Comparison of ENCODE assay signal across 17 cellular contexts in genomic region chr1:19404748-19405147, GRCh38.
DNase-seq lines count a peak whose midpoint lies in the region; ATAC-seq and TF ChIP-seq lines count a peak whose summit lies in the region.
"Had no signal": no experiment of that assay in that cellular context is flagged by ENCODE, and none has a peak within 500 bp of the region (broad histone marks: within the 10 kb centered on the region; RNA-seq: fewer than 3 reads in every experiment).

No MANE protein-coding gene starts in this region.

- no peaks in the 10 kb centered on the region for H3K27me3 Mint-ChIP-seq in chondrocyte (ENCODE audit: low read depth)
- no peaks in the 10 kb centered on the region for H3K27me3 Mint-ChIP-seq in naive thymus-derived CD8-positive, alpha-beta T cell

- peaks cover 61% of the 10 kb centered on the region for H3K4me1 Mint-ChIP-seq in chondrocyte (ENCODE audit: low read depth)
- H3K4me1 Mint-ChIP-seq in naive thymus-derived CD8-positive, alpha-beta T cell, result peaks cover 46 to 97% (median 86%) of the 10 kb centered on the region in 4 donors

- WGBS in suprapubic skin, result 93% methylated on average over 5 of the region's 5 CpGs

- TF ChIP-seq CTCF in chondrocyte (IDR thresholded peaks at IDR 0.05) (no peak), suprapubic skin (IDR thresholded peaks at IDR 0.05) (no peak)

- H3K36me3 Mint-ChIP-seq in activated naive CD4-positive, alpha-beta T cell treated with anti-CD3 and anti-CD28 coated beads, Interleukin-2, amount 50 U/mL, for 72 hours, result peaks cover 0 to 14% of the 10 kb centered on the region in 2 donors
- H3K36me3 Mint-ChIP-seq in chondrocyte (ENCODE audit: low read depth), result peaks cover 7% of the 10 kb centered on the region
- H3K36me3 Mint-ChIP-seq in naive thymus-derived CD8-positive, alpha-beta T cell, result peaks cover 0 to 68% (median 5%) of the 10 kb centered on the region in 3 donors

- H3K36me3 ChIP-seq in suprapubic skin, result no peaks in the 10 kb centered on the region

- ATAC-seq in activated naive CD4-positive, alpha-beta T cell treated with anti-CD3 and anti-CD28 coated beads, Interleukin-2, amount 50 U/mL, for 72 hours, result no peak
- no peak for ATAC-seq in naive thymus-derived CD8-positive, alpha-beta T cell
- ATAC-seq in HG02885 (IDR thresholded peaks at IDR 0.05; ENCODE audit: poor library complexity, unreplicated experiment) (no peak), HG02759 (IDR thresholded peaks at IDR 0.05; ENCODE audit: unreplicated experiment) (no peak)

- no peak overlapping the region for H3K4me3 Mint-ChIP-seq in chondrocyte (ENCODE audit: unreplicated experiment)
- H3K4me3 Mint-ChIP-seq in naive thymus-derived CD8-positive, alpha-beta T cell, result peak overlapping the region in 2 of 10 donors; percentile 15 to 22

- no peak for TF ChIP-seq EP300 in suprapubic skin (IDR thresholded peaks at IDR 0.05)

- H3K27me3 ChIP-seq in suprapubic skin, result no peaks in the 10 kb centered on the region

- peaks cover 46% of the 10 kb centered on the region for H3K4me1 ChIP-seq in suprapubic skin
- H3K4me1 ChIP-seq: Caco-2 had no signal

- no peaks in the 10 kb centered on the region for H3K9me3 Mint-ChIP-seq in activated naive CD4-positive, alpha-beta T cell treated with anti-CD3 and anti-CD28 coated beads, Interleukin-2, amount 50 U/mL, for 72 hours
- H3K9me3 Mint-ChIP-seq in chondrocyte (ENCODE audit: low read depth), result no peaks in the 10 kb centered on the region
- no peaks in the 10 kb centered on the region for H3K9me3 Mint-ChIP-seq in naive thymus-derived CD8-positive, alpha-beta T cell

- TF ChIP-seq POLR2A in suprapubic skin (IDR thresholded peaks at IDR 0.05), result no peak

- no peaks in the 10 kb centered on the region for H3K9me3 ChIP-seq in suprapubic skin
- H3K9me3 ChIP-seq: Caco-2, psoas muscle had no signal

- H3K4me3 ChIP-seq in suprapubic skin, result no peak overlapping the region
- H3K4me3 ChIP-seq: psoas muscle had no signal

- peak overlapping the region; percentile 6 for H3K27ac ChIP-seq in suprapubic skin
- H3K27ac ChIP-seq: psoas muscle had no signal

- POLR2A ChIA-PET in naive thymus-derived CD8-positive, alpha-beta T cell (lab: Charles Lee), result interaction anchor here (1.1 kb wide), 1 partner anchor 11 kb away, joined by 3 read pairs; no protein-coding TSS in a partner anchor

- no peak for DNase-seq in activated naive CD4-positive, alpha-beta T cell treated with anti-CD3 and anti-CD28 coated beads, Interleukin-2, amount 50 U/mL, for 72 hours (ENCODE audit: low spot score in 2 of 2)
- no peak for DNase-seq in activated naive CD4-positive, alpha-beta T cell (lab: John Stamatoyannopoulos, UW)
- DNase-seq in chondrocyte (ENCODE audit: low spot score), result no peak
- DNase-seq in naive thymus-derived CD8-positive, alpha-beta T cell, result no peak
- no peak for DNase-seq in suprapubic skin (ENCODE audit: low spot score in 2 of 2)
- DNase-seq in activated CD4-positive, alpha-beta T cell treated with anti-CD3 and anti-CD28 coated beads, Interleukin-2, amount 50 U/mL, for 1 hour, result no peak
- DNase-seq: activated CD4-positive, CD25-positive, alpha-beta regulatory T cell; Caco-2; MM.1S; NCI-H2029; NCI-H526; psoas muscle; stimulated activated CD4-positive, alpha-beta T cell treated with anti-CD3 and anti-CD28 coated beads, Interleukin-2, amount 100 ng/mL, for 24 hours; stimulated activated CD8-positive, alpha-beta memory T cell treated with anti-CD3 and anti-CD28 coated beads, Interleukin-4, amount 100 ng/mL, for 48 hours; SW 1271 had no signal

- peak overlapping the region; percentile 35 to 88 for H3K27ac Mint-ChIP-seq in activated naive CD4-positive, alpha-beta T cell treated with anti-CD3 and anti-CD28 coated beads, Interleukin-2, amount 50 U/mL, for 72 hours
- H3K27ac Mint-ChIP-seq in chondrocyte (ENCODE audit: unreplicated experiment), result peak overlapping the region; percentile 32
- peak overlapping the region in 9 of 10 donors; percentile 52 to 94 (median 84) for H3K27ac Mint-ChIP-seq in naive thymus-derived CD8-positive, alpha-beta T cell

Comparison
In these comparisons a context has a peak if more than half of its experiments do, and no peak if none do; other contexts are left out.
1. H3K27ac Mint-ChIP-seq: peak in every context shown above with its lines; median percentile 84 in naive thymus-derived CD8-positive, alpha-beta T cell; 62 in activated naive CD4-positive, alpha-beta T cell treated with anti-CD3 and anti-CD28 coated beads, Interleukin-2, amount 50 U/mL, for 72 hours; 32 in chondrocyte.